ENCODE assay signal across 33 cellular contexts in genomic region chrX:139211568-139212182, GRCh38.
DNase-seq lines count a peak whose midpoint lies in the region; FAIRE-seq and TF ChIP-seq lines count a peak whose summit lies in the region.
"Had no signal": no experiment of that assay in that cellular context is flagged by ENCODE, and none has a peak within 500 bp of the region (broad histone marks: within the 10 kb centered on the region; RNA-seq: fewer than 3 reads in every experiment).

No MANE protein-coding gene starts in this region.

- H3K9me3 ChIP-seq in neutrophil (no peaks in the 10 kb centered on the region), kidney (ENCODE audit: control insufficient read depth in 1 of 2, low read length in 2 of 2) (no peaks in the 10 kb centered on the region), Karpas-422 (ENCODE audit: low read length) (no peaks in the 10 kb centered on the region; the same call in none of the 2 replicates)
- H3K9me3 ChIP-seq: esophagus muscularis mucosa, heart right ventricle, left ventricle myocardium inferior, pancreas, right lobe of liver had no signal

- no peak overlapping the region for H2AFZ ChIP-seq in Karpas-422 (ENCODE audit: low read length)

- TF ChIP-seq CTCF in neutrophil (IDR thresholded peaks at IDR 0.05) (no peak), kidney (IDR thresholded peaks at IDR 0.05; ENCODE audit: borderline replicate concordance, extremely low read depth, insufficient read depth) (no peak)

- no peak overlapping the region for H3K4me3 ChIP-seq in neutrophil (ENCODE audit: low read depth in 1 of 2, low read length in 1 of 2)
- no peak overlapping the region for H3K4me3 ChIP-seq in kidney (ENCODE audit: low read length in 2 of 2)
- no peak overlapping the region for H3K4me3 ChIP-seq in Karpas-422 (ENCODE audit: low read length)
- H3K4me3 ChIP-seq: coronary artery, esophagus muscularis mucosa, heart right ventricle, left ventricle myocardium inferior, pancreas, right lobe of liver had no signal

- peak overlapping the region; percentile 39 for H3K27ac ChIP-seq in neutrophil
- no peak overlapping the region for H3K27ac ChIP-seq in kidney (ENCODE audit: low read depth in 2 of 2, low read length in 2 of 2)
- H3K27ac ChIP-seq in Karpas-422 (ENCODE audit: low read length), result no peak overlapping the region
- H3K27ac ChIP-seq: coronary artery, esophagus muscularis mucosa, heart right ventricle, KMS-11, left ventricle myocardium inferior, pancreas, right lobe of liver had no signal

- peaks cover 0 to 26% of the 10 kb centered on the region in 2 experiments for H3K4me1 ChIP-seq in neutrophil (ENCODE audit: control insufficient read depth in 1 of 2, insufficient read depth in 1 of 2, low read depth in 1 of 2, low read length in 1 of 2)
- no peaks in the 10 kb centered on the region for H3K4me1 ChIP-seq in kidney (ENCODE audit: control insufficient read depth in 1 of 2, insufficient read depth in 1 of 2, low read depth in 1 of 2, low read length in 2 of 2)
- H3K4me1 ChIP-seq in Karpas-422 (ENCODE audit: low read length), result no peaks in the 10 kb centered on the region
- H3K4me1 ChIP-seq: esophagus muscularis mucosa, heart right ventricle, left ventricle myocardium inferior, pancreas, right lobe of liver had no signal

- H3K36me3 ChIP-seq in neutrophil (no peaks in the 10 kb centered on the region), kidney (ENCODE audit: control insufficient read depth in 1 of 2, insufficient read depth in 2 of 2, low read length in 2 of 2) (no peaks in the 10 kb centered on the region), Karpas-422 (ENCODE audit: insufficient read depth, low read length) (no peaks in the 10 kb centered on the region)
- H3K36me3 ChIP-seq: esophagus muscularis mucosa, heart right ventricle, left ventricle myocardium inferior, pancreas, right lobe of liver had no signal

- intact Hi-C loops in kidney (cut with DNase I), result no loop called here

- H3K79me2 ChIP-seq in Karpas-422 (ENCODE audit: low read length), result no peaks in the 10 kb centered on the region

- FAIRE-seq in kidney (lab: Jason Lieb, UNC), result no peak
- FAIRE-seq: A204.1, H54, pancreas had no signal

- H3K27me3 ChIP-seq in neutrophil, result peaks cover 26% of the 10 kb centered on the region
- H3K27me3 ChIP-seq in Karpas-422 (ENCODE audit: low read length), result no peaks in the 10 kb centered on the region
- H3K27me3 ChIP-seq: right lobe of liver had no signal

- H3K9ac ChIP-seq in kidney (ENCODE audit: low read length in 2 of 2), result no peak overlapping the region
- H3K9ac ChIP-seq in Karpas-422 (ENCODE audit: low read length), result no peak overlapping the region
- H3K9ac ChIP-seq: KMS-11 had no signal

- no peaks in the 10 kb centered on the region for H3K9me2 ChIP-seq in Karpas-422 (replicated peaks; ENCODE audit: insufficient read depth, low read length)

- no peak overlapping the region for H3K4me2 ChIP-seq in Karpas-422 (ENCODE audit: low read depth, low read length, poor library complexity, severe bottlenecking)
- H3K4me2 ChIP-seq: KMS-11 had no signal

- no peaks in the 10 kb centered on the region for H4K20me1 ChIP-seq in Karpas-422 (ENCODE audit: insufficient read depth, low read depth, low read length)

- DNase-seq in GM03348 (ENCODE audit: low spot score), result peak; percentile 10
- peak; percentile 25 for DNase-seq in OCI-M1 (lab: John Stamatoyannopoulos, UW)
- DNase-seq in iPS-NIHi11 (ENCODE audit: low spot score), result peak; percentile 40
- DNase-seq in stimulated activated CD4-positive, alpha-beta T cell treated with anti-CD3 and anti-CD28 coated beads, Interleukin-4, amount 100 ng/mL, for 4 hours, result no peak
- no peak for DNase-seq in SIG-M5 treated with dmso at 0.1 percent for 504 hours (lab: John Stamatoyannopoulos, UW; ENCODE audit: unreplicated experiment)
- DNase-seq in kidney, result no peak
- DNase-seq in Karpas-422, result no peak
- DNase-seq: activated CD4-positive, alpha-beta T cell treated with anti-CD3 and anti-CD28 coated beads for 4 hours; activated effector memory CD4-positive, alpha-beta T cell treated with anti-CD3 and anti-CD28 coated beads, Interleukin-2, amount 50 U/mL, for 16 hours; activated naive CD8-positive, alpha-beta T cell treated with anti-CD3 and anti-CD28 coated beads for 36 hours; activated T-cell treated with anti-CD3 and anti-CD28 coated beads for 4 hours; AML-193; aorta; CD8-positive, alpha-beta memory T cell; foreskin melanocyte; heart right ventricle; immature natural killer cell; left ventricle myocardium inferior; naive thymus-derived CD8-positive, alpha-beta T cell; NCI-H146; NCI-H2107; NCI-H446; pancreas; PC-3; right lobe of liver; stimulated activated CD4-positive, alpha-beta T cell treated with anti-CD3 and anti-CD28 coated beads, Interleukin-12 subunit alpha, Interleukin-12 subunit beta, amount 100 ng/mL, for 4 hours; stimulated activated CD4-positive, alpha-beta T cell treated with anti-CD3 and anti-CD28 coated beads, Interleukin-4, amount 100 ng/mL, for 24 hours had no signal

Comparison
In these comparisons a context has a peak if more than half of its experiments do, and no peak if none do; other contexts are left out.
1. DNase-seq: peak in GM03348 (single experiment), OCI-M1 (single experiment) and iPS-NIHi11 (single experiment); none in stimulated activated CD4-positive, alpha-beta T cell treated with anti-CD3 and anti-CD28 coated beads, Interleukin-4, amount 100 ng/mL, for 4 hours (0 of 2), SIG-M5 treated with dmso at 0.1 percent for 504 hours (single experiment), kidney (single experiment) and Karpas-422 (single experiment).